Comparison of ENCODE assay signal across 20 cellular contexts in genomic region chr11:94036096-94036495, GRCh38. TPM values are rescaled to one million over a fixed set of nuclear protein-coding genes. Genes with fewer than 3 reads are reported as not detected.
DNase-seq lines count a peak whose midpoint lies in the region; ATAC-seq and TF ChIP-seq lines count a peak whose summit lies in the region.
"Had no signal": no experiment of that assay in that cellular context is flagged by ENCODE, and none has a peak within 500 bp of the region (broad histone marks: within the 10 kb centered on the region; RNA-seq: fewer than 3 reads in every experiment).

No MANE protein-coding gene starts in this region.

- ATAC-seq in foreskin keratinocyte: peak; percentile 31
- no peak for ATAC-seq in sciatic nerve
- ATAC-seq: CD8-positive, alpha-beta T cell had no signal

- peak; percentile 26 for TF ChIP-seq CTCF in foreskin keratinocyte (conservative IDR thresholded peaks at IDR 0.05)

- intact Hi-C loops in sciatic nerve (cut with DNase I): no loop called here

- no peaks in the 10 kb centered on the region for H3K27me3 ChIP-seq in foreskin keratinocyte
- H3K27me3 ChIP-seq: BLaER1 treated with 17β-estradiol and CSF1 and Interleukin-3, amounts not matched to agents 10 nM and 100 nM had no signal

- DNase-seq in Caki2 (ENCODE audit: low read depth) (peak; percentile 8), HT1080 (ENCODE audit: low read depth) (peak; percentile 49), RPMI7951 (ENCODE audit: low read depth) (peak; percentile 43), foreskin keratinocyte (no peak), sciatic nerve (ENCODE audit: low spot score) (no peak), HuH-7 (ENCODE audit: low spot score) (no peak), nucleus accumbens (lab: John Stamatoyannopoulos, UW) (no peak)
- DNase-seq in activated effector memory CD4-positive, alpha-beta T cell treated with Interleukin-2 at 50 U/mL for 16 hours: no peak
- DNase-seq: CD8-positive, alpha-beta T cell; DMS79; H7; MV-4-11; NCI-H1694 treated with DMSO at 0.1 percent for 48 hours; NCI-H2227 treated with DMSO at 0.1 percent for 48 hours; NCI-H510A treated with DMSO at 0.1 percent for 48 hours; NCI-H82 had no signal

- in situ Hi-C loops in Caki2 (cut with HindIII; ENCODE audit: low pct_unique_long_range_greater_than_20kb, low sequenced_read_pairs): no loop called here

- no peak overlapping the region for H3K27ac ChIP-seq in foreskin keratinocyte
- H3K27ac ChIP-seq: BLaER1 treated with 17β-estradiol and CSF1 and Interleukin-3, amounts not matched to agents 10 nM and 100 nM had no signal

- peaks cover 13% of the 10 kb centered on the region for H3K4me1 ChIP-seq in foreskin keratinocyte
- H3K4me1 ChIP-seq: BLaER1 treated with 17β-estradiol and CSF1 and Interleukin-3, amounts not matched to agents 10 nM and 100 nM had no signal

RNA-seq across cellular contexts. Expression of gene HEPHL1, which starts 14.9 kb away (rescaled TPM):
- not detected in 2 replicates for total RNA-seq in Caki2 (2014; rRNA removed; shearing (Covaris generic); ENCODE audit: low replicate concordance)
- total RNA-seq in HT1080 (2014; rRNA removed; shearing (Covaris generic)): 0.06 TPM in 1 of 2 replicates, not detected in the other
- polyA plus RNA-seq in HT1080 (2015; cell fraction: cytosol; rRNA removed): not detected in 2 replicates
- not detected in 2 replicates for polyA plus RNA-seq in HT1080 (2015; cell fraction: nucleus; rRNA removed)
- 0.10 TPM in 1 of 2 replicates, not detected in the other for total RNA-seq in RPMI7951 (2014; rRNA removed; shearing (Covaris generic))
- total RNA-seq in foreskin keratinocyte: 54.8 and 114 TPM in 2 replicates
- 16.6 and 28.2 TPM in 2 replicates for polyA plus RNA-seq in foreskin keratinocyte
- not detected for total RNA-seq in sciatic nerve
- total RNA-seq: A673; CD8-positive, alpha-beta T cell; G401; H7; SK-MEL-5 had no signal

Comparison
In these comparisons a context has a peak if more than half of its experiments do, and no peak if none do; other contexts are left out.
1. DNase-seq: peak in Caki2 (single experiment), HT1080 (single experiment) and RPMI7951 (single experiment); none in foreskin keratinocyte (0 of 2), sciatic nerve (single experiment), HuH-7 (single experiment), activated effector memory CD4-positive, alpha-beta T cell treated with Interleukin-2 at 50 U/mL for 16 hours (single experiment) and nucleus accumbens (0 of 56).
2. RNA of gene HEPHL1, which starts 14.9 kb away (total RNA-seq): 54.8 to 114 TPM in foreskin keratinocyte; 0.06 TPM in HT1080, not detected in Caki2, 0.10 TPM in RPMI7951 and not detected in sciatic nerve (single experiment); every median in the first group is over 10 times any median in the second.